Comparison of ENCODE assay signal across 23 cellular contexts in the genomic region with DNA sequence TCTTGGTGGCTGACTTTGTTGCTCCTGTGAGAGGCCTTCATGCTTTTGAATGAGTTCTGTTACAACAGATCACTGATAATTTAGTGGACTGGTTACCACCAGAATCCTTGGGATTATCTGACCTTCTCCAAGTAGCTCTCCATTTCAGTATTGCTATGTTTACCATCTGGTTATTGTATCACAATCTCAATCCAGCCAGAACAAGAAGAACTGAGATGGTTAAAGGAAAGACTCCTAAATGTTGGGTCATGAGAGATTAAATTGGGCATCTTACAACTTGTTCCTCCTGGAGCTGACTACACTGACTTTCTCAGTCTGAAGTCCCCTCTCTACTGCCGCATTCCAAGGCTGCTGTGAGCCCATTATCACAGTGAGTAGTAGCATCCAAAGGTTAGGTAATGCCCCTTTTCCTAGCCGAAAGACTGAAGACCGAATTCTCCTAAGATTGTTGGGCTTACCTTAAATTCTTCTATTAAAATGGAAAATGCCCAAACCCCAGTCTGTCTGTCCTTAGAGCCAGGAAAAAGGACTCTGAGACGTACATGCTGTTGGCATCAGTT.
DNase-seq lines count a peak whose midpoint lies in the region; ATAC-seq, FAIRE-seq and TF ChIP-seq lines count a peak whose summit lies in the region.
"Had no signal": no experiment of that assay in that cellular context is flagged by ENCODE, and none has a peak within 500 bp of the region (broad histone marks: within the 10 kb centered on the region; RNA-seq: fewer than 3 reads in every experiment).

No MANE protein-coding gene starts in this region.

- intact Hi-C loops in HepG2 (cut with micrococcal nuclease; ENCODE audit: unreplicated experiment) (no loop called here), right lobe of liver (cut with DNase I) (no loop called here)

- no peak for DNase-seq in HepG2 (ENCODE audit: low spot score)
- no peak for DNase-seq in right lobe of liver
- DNase-seq in bronchial epithelial cell (ENCODE audit: low read depth), result no peak
- DNase-seq in C1 segment of cervical spinal cord (lab: John Stamatoyannopoulos, UW), result no peak
- DNase-seq: activated CD8-positive, alpha-beta T cell treated with anti-CD3 and anti-CD28 coated beads, Interleukin-2, amount 10 ng/mL, durations not matched to agents 7 days and 5 days; activated naive CD4-positive, alpha-beta T cell treated with Interleukin-2 at 50 U/mL for 16 hours; activated T-cell treated with anti-CD3 and anti-CD28 coated beads, Interleukin-2, amount 50 U/mL, for 24 hours; CD4-positive, CD25-positive, alpha-beta regulatory T cell; GOT3; left lung; NCI-H146; NCI-H2171; occipital lobe; RPMI8226; stimulated activated CD4-positive, alpha-beta T cell treated with anti-CD3 and anti-CD28 coated beads, Interleukin-15, amount 100 ng/mL, for 24 hours had no signal

- in situ Hi-C loops in HepG2 (cut with HindIII; ENCODE audit: extremely low pct_ligation_motif_present, low pct_unique_long_range_greater_than_20kb), result no loop called here

- CTCF ChIA-PET in HepG2 (lab: Yijun Ruan, JAX; ENCODE audit: low intra/inter-chr PET ratio, low total read pairs), result no interaction called here

- POLR2A ChIA-PET in HepG2 (lab: Yijun Ruan, JAX), result no interaction called here

- H3K36me3 ChIP-seq in HepG2 (replicated peaks in 1 of 2; ENCODE audit: control insufficient read depth in 1 of 2, insufficient read depth in 2 of 2, low read length in 2 of 2) (no peaks in the 10 kb centered on the region), right lobe of liver (no peaks in the 10 kb centered on the region), bronchial epithelial cell (ENCODE audit: control insufficient read depth, insufficient read depth, low read length) (no peaks in the 10 kb centered on the region), mucosa of rectum (ENCODE audit: control insufficient read depth in 2 of 2, insufficient read depth in 2 of 2, low read length in 2 of 2) (no peaks in the 10 kb centered on the region), urinary bladder (ENCODE audit: insufficient read depth) (no peaks in the 10 kb centered on the region)
- H3K36me3 ChIP-seq: left lung, MG63, vagina had no signal

- TF ChIP-seq EP300 in HepG2 (IDR thresholded peaks at IDR 0.05; ENCODE audit: low read depth in 2 of 2, low read length in 2 of 2) (no peak), HepG2 (CRISPR knock-in tag; IDR thresholded peaks at IDR 0.05; ENCODE audit: borderline replicate concordance) (no peak)

- no peak overlapping the region for H3K27ac ChIP-seq in HepG2 (ENCODE audit: extremely low read length, insufficient read depth, low read length)
- no peak overlapping the region for H3K27ac ChIP-seq in right lobe of liver
- H3K27ac ChIP-seq in mucosa of rectum (ENCODE audit: low read depth in 2 of 2, low read length in 2 of 2), result peak overlapping the region; percentile 28 to 50
- peak overlapping the region; percentile 56 for H3K27ac ChIP-seq in urinary bladder (ENCODE audit: low read depth)
- H3K27ac ChIP-seq: left lung, vagina had no signal

- no peak overlapping the region for H3K4me2 ChIP-seq in HepG2 (ENCODE audit: low read depth, low read length)

- H3K4me3 ChIP-seq in HepG2 (replicated peaks in 1 of 3; ENCODE audit: insufficient read depth in 1 of 3, low read depth in 2 of 3, low read length in 3 of 3) (no peak overlapping the region), right lobe of liver (no peak overlapping the region), bronchial epithelial cell (ENCODE audit: low read depth, low read length) (no peak overlapping the region), mucosa of rectum (ENCODE audit: low read length in 2 of 2) (no peak overlapping the region), urinary bladder (ENCODE audit: low read depth, low read length) (no peak overlapping the region)
- H3K4me3 ChIP-seq: left lung, MG63, vagina had no signal

- H3K27me3 ChIP-seq in HepG2 (ENCODE audit: control insufficient read depth in 1 of 2, insufficient read depth in 2 of 2, low read length in 2 of 2), result no peaks in the 10 kb centered on the region
- no peaks in the 10 kb centered on the region for H3K27me3 ChIP-seq in right lobe of liver
- no peaks in the 10 kb centered on the region for H3K27me3 ChIP-seq in bronchial epithelial cell (ENCODE audit: control insufficient read depth, insufficient read depth, low read length)
- no peaks in the 10 kb centered on the region for H3K27me3 ChIP-seq in mucosa of rectum (ENCODE audit: control insufficient read depth in 2 of 2, insufficient read depth in 2 of 2, low read length in 2 of 2)
- H3K27me3 ChIP-seq: left lung, MG63, vagina had no signal

- 53% methylated on average over 4 of the region's 4 CpGs for WGBS in HepG2 (ENCODE audit: low lambda C conversion rate)
- 69% methylated on average over 4 of the region's 4 CpGs for WGBS in right lobe of liver (ENCODE audit: insufficient coverage, low coverage, low lambda C conversion rate, missing lambda C conversion rate)
- WGBS in urinary bladder, result 89% methylated on average over 4 of the region's 4 CpGs

- ATAC-seq in HepG2, result no peak
- no peak for ATAC-seq in right lobe of liver
- no peak for ATAC-seq in GM19452 (IDR thresholded peaks at IDR 0.05; ENCODE audit: unreplicated experiment)
- ATAC-seq in esophagus mucosa, result no peak
- ATAC-seq: activated CD4-positive, CD25-positive, alpha-beta regulatory T cell treated with anti-CD3 and anti-CD28 coated beads, Interleukin-2, amount 50 U/mL, for 24 hours; activated CD8-positive, alpha-beta T cell treated with anti-CD3 and anti-CD28 coated beads, Interleukin-2, amount 10 ng/mL, durations not matched to agents 7 days and 5 days; left lung had no signal

- H3K4me1 ChIP-seq in HepG2 (ENCODE audit: insufficient read depth, low read length) (no peaks in the 10 kb centered on the region), right lobe of liver (no peaks in the 10 kb centered on the region), mucosa of rectum (ENCODE audit: control insufficient read depth in 2 of 2, insufficient read depth in 2 of 2, low read length in 2 of 2) (no peaks in the 10 kb centered on the region), urinary bladder (ENCODE audit: insufficient read depth) (peaks cover 1% of the 10 kb centered on the region)
- H3K4me1 ChIP-seq: vagina had no signal

- no peak for TF ChIP-seq RAD21 in HepG2 (CRISPR knock-in tag; IDR thresholded peaks at IDR 0.05)

- BruUV-seq in HepG2 (replicated peaks; lab: Mats Ljungman, UMichigan), result no TSS peak

- no peak for TF ChIP-seq POLR2A in HepG2 (IDR thresholded peaks at IDR 0.05; ENCODE audit: insufficient read depth in 1 of 2, low read depth in 2 of 2, low read length in 2 of 2)
- TF ChIP-seq POLR2A in right lobe of liver (IDR thresholded peaks at IDR 0.05), result no peak

- no peaks in the 10 kb centered on the region for H4K20me1 ChIP-seq in HepG2 (ENCODE audit: insufficient read depth, low read length)

- H2AFZ ChIP-seq in HepG2 (ENCODE audit: low read length), result no peak overlapping the region

- FAIRE-seq in HepG2 (lab: Jason Lieb, UNC) (peak; percentile 56), bronchial epithelial cell (lab: Jason Lieb, UNC) (peak; percentile 70)
- FAIRE-seq: endothelial cell of umbilical vein had no signal

- H3K9ac ChIP-seq in HepG2 (ENCODE audit: insufficient read depth, low read depth, low read length) (no peak overlapping the region), mucosa of rectum (ENCODE audit: low read depth in 1 of 2, low read length in 2 of 2) (no peak overlapping the region)

- TF ChIP-seq CTCF in HepG2 (CRISPR knock-in tag; IDR thresholded peaks at IDR 0.05) (no peak), right lobe of liver (IDR thresholded peaks at IDR 0.05) (no peak), bronchial epithelial cell (IDR thresholded peaks at IDR 0.05; ENCODE audit: insufficient read depth, low read length, severe bottlenecking) (no peak)

- H3K9me3 ChIP-seq in HepG2 (ENCODE audit: low read length) (no peaks in the 10 kb centered on the region), right lobe of liver (no peaks in the 10 kb centered on the region), mucosa of rectum (ENCODE audit: control insufficient read depth in 2 of 2, low read length in 2 of 2) (no peaks in the 10 kb centered on the region)
- H3K9me3 ChIP-seq: left lung, MG63, vagina had no signal

- H3K79me2 ChIP-seq in HepG2 (ENCODE audit: insufficient read depth, low read length), result no peaks in the 10 kb centered on the region

TF ChIP-seq in HepG2, 621 proteins besides CTCF, POLR2A, EP300 and RAD21 (continues in another document):
- TF ChIP-seq, protein P1, sequence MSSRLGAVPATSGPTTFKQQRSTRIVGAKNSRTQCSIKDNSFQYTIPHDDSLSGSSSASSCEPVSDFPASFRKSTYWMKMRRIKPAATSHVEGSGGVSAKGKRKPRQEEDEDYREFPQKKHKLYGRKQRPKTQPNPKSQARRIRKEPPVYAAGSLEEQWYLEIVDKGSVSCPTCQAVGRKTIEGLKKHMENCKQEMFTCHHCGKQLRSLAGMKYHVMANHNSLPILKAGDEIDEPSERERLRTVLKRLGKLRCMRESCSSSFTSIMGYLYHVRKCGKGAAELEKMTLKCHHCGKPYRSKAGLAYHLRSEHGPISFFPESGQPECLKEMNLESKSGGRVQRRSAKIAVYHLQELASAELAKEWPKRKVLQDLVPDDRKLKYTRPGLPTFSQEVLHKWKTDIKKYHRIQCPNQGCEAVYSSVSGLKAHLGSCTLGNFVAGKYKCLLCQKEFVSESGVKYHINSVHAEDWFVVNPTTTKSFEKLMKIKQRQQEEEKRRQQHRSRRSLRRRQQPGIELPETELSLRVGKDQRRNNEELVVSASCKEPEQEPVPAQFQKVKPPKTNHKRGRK (CRISPR knock-in tag; IDR thresholded peaks at IDR 0.05), result no peak
- TF ChIP-seq ZNF326 (CRISPR knock-in tag; IDR thresholded peaks at IDR 0.05; ENCODE audit: borderline replicate concordance), result no peak
- no peak for TF ChIP-seq ZKSCAN5 (CRISPR knock-in tag; IDR thresholded peaks at IDR 0.05)
- TF ChIP-seq NPAS2 (CRISPR knock-in tag; IDR thresholded peaks at IDR 0.05; ENCODE audit: borderline replicate concordance), result no peak
- TF ChIP-seq, protein P2, sequence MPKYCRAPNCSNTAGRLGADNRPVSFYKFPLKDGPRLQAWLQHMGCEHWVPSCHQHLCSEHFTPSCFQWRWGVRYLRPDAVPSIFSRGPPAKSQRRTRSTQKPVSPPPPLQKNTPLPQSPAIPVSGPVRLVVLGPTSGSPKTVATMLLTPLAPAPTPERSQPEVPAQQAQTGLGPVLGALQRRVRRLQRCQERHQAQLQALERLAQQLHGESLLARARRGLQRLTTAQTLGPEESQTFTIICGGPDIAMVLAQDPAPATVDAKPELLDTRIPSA (CRISPR knock-in tag; IDR thresholded peaks at IDR 0.05; ENCODE audit: borderline replicate concordance), result no peak
- no peak for TF ChIP-seq HNRNPK (IDR thresholded peaks at IDR 0.05; ENCODE audit: low read depth, low read length, poor library complexity, severe bottlenecking)
- no peak for TF ChIP-seq FIP1L1 (IDR thresholded peaks at IDR 0.05; ENCODE audit: borderline replicate concordance, insufficient read depth, low read depth, low read length)
- no peak for TF ChIP-seq HDAC1 (CRISPR knock-in tag; IDR thresholded peaks at IDR 0.05)
- TF ChIP-seq ZSCAN9 (CRISPR knock-in tag; IDR thresholded peaks at IDR 0.05; ENCODE audit: borderline replicate concordance), result no peak
- TF ChIP-seq SNAPC2 (CRISPR knock-in tag; IDR thresholded peaks at IDR 0.05), result no peak
- no peak for TF ChIP-seq ZNF614 (CRISPR knock-in tag; IDR thresholded peaks at IDR 0.05; ENCODE audit: borderline replicate concordance)

Comparison
In these comparisons a context has a peak if more than half of its experiments do, and no peak if none do; other contexts are left out.
1. H3K27ac ChIP-seq: peak in mucosa of rectum (2 of 2) and urinary bladder (single experiment); none in HepG2 (single experiment) and right lobe of liver (0 of 3).